9 cellular contexts compared by ENCODE assay signal in the genomic region with DNA sequence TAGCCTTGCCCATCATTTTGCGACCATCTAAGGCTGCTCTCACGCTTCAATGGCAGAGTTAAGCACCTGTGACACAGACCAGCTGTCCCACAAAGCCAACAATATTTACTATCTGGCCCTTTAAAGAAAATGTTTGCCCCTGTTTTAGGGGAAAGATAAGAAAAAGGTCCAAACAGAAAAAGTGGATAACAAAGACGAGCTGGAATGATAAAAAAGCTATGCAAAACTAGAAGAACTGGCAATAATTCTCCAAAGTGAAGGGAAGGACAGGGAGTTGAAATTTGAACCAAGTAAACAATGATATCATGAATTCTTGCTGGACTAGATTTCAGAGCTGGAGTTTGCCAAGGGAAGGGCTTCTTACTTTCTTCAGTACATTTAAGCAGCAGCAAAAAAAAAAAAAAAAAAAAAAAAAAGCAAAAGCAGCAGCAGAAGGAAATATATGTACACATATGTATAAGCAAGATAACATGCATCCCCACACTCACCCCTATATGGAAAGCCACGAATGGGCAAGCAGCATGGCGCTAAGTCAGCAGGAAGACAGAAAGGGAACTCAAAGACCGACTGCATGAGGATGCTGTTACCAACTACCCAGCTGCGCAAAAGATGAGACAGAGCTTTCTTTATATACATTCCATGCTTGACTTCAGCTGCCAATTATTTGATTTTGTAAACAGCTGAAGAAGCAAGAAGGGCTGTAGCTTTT. TPM values are rescaled to one million over a fixed set of nuclear protein-coding genes. Genes with fewer than 3 reads are reported as not detected.
DNase-seq lines count a peak whose midpoint lies in the region; ATAC-seq and TF ChIP-seq lines count a peak whose summit lies in the region.
"Had no signal": no experiment of that assay in that cellular context is flagged by ENCODE, and none has a peak within 500 bp of the region (broad histone marks: within the 10 kb centered on the region; RNA-seq: fewer than 3 reads in every experiment).

No MANE protein-coding gene starts in this region.

- H3K4me3 ChIP-seq in BJ (ENCODE audit: low read depth, low read length), result no peak overlapping the region
- no peak overlapping the region for H3K4me3 ChIP-seq in astrocyte of the spinal cord (ENCODE audit: low read depth, low read length)
- no peak overlapping the region for H3K4me3 ChIP-seq in muscle layer of colon (ENCODE audit: low read depth in 1 of 2, low read length in 2 of 2)

- H3K4me1 ChIP-seq in muscle layer of colon (ENCODE audit: insufficient read depth, low read length), result peaks cover 10% of the 10 kb centered on the region

- CTCF ChIA-PET in BJ (lab: Yijun Ruan, JAX), result no interaction called here

- TF ChIP-seq CTCF in BJ (IDR thresholded peaks at IDR 0.05; ENCODE audit: insufficient read depth, low read depth, low read length), result no peak
- TF ChIP-seq CTCF in astrocyte of the spinal cord (IDR thresholded peaks at IDR 0.05; ENCODE audit: low read depth, low read length), result no peak

- H3K36me3 ChIP-seq in BJ (ENCODE audit: control insufficient read depth, insufficient read depth, low read length) (no peaks in the 10 kb centered on the region; the same call in 1 of the 2 replicates), muscle layer of colon (ENCODE audit: insufficient read depth, low read length) (no peaks in the 10 kb centered on the region)

- no peak overlapping the region for H3K9ac ChIP-seq in muscle layer of colon (ENCODE audit: low read length)

- ATAC-seq in stimulated activated naive CD8-positive, alpha-beta T cell treated with anti-CD3 and anti-CD28 coated beads, Interleukin-15, Interleukin-2, amounts not matched to agents 100 U/mL and 50 U/mL, for 24 hours, result no peak
- no peak for ATAC-seq in HG03354 (IDR thresholded peaks at IDR 0.05; ENCODE audit: poor library complexity, severe bottlenecking, unreplicated experiment)
- ATAC-seq: activated T-cell treated with anti-CD3 and anti-CD28 coated beads, Interleukin-2, amount 50 U/mL, for 4 hours had no signal

- DNase-seq in BJ (ENCODE audit: low read depth) (peak; percentile 7), astrocyte of the spinal cord (ENCODE audit: low read depth, low spot score) (peak; percentile 64), NCI-H1436 (lab: John Stamatoyannopoulos, UW) (no peak)
- no peak for DNase-seq in activated CD4-positive, alpha-beta T cell treated with anti-CD3 and anti-CD28 coated beads, Interleukin-2, amount 50 U/mL, for 1 hour
- no peak for DNase-seq in stimulated activated naive CD8-positive, alpha-beta T cell treated with anti-CD3 and anti-CD28 coated beads, Interleukin-15, Interleukin-2, amounts not matched to agents 100 U/mL and 50 U/mL, for 24 hours
- DNase-seq: activated T-cell treated with anti-CD3 and anti-CD28 coated beads, Interleukin-2, amount 50 U/mL, for 4 hours had no signal

- H3K27ac ChIP-seq in muscle layer of colon (ENCODE audit: low read depth, low read length), result peak overlapping the region; percentile 43

- no peaks in the 10 kb centered on the region for H3K9me3 ChIP-seq in muscle layer of colon (ENCODE audit: low read length)

- no peak for TF ChIP-seq RAD21 in Ishikawa (IDR thresholded peaks at IDR 0.05; ENCODE audit: low read depth)

- H3K27me3 ChIP-seq in BJ (ENCODE audit: control insufficient read depth, insufficient read depth, low read length), result no peaks in the 10 kb centered on the region
- H3K27me3 ChIP-seq in muscle layer of colon (ENCODE audit: control insufficient read depth in 1 of 2, insufficient read depth in 2 of 2, low read length in 2 of 2), result no peaks in the 10 kb centered on the region

- no peak for TF ChIP-seq EP300 in Ishikawa (IDR thresholded peaks at IDR 0.05; ENCODE audit: borderline replicate concordance)

- POLR2A ChIA-PET in BJ (lab: Charles Lee), result interaction anchor here (0.6 kb wide), 1 partner anchor 14 kb away, joined by 4 read pairs; no protein-coding TSS in a partner anchor

- in situ Hi-C loops in astrocyte of the spinal cord (cut with HindIII; ENCODE audit: low sequenced_read_pairs), result no loop called here

TF ChIP-seq in Ishikawa, 13 proteins besides CTCF, POLR2A, EP300 and RAD21:
- TF ChIP-seq NFIC (IDR thresholded peaks at IDR 0.05) (0 out of 2 replicates have a peak, but pooled peaks have one; percentile 12), TEAD4 (IDR thresholded peaks at IDR 0.05) (no peak)

RNA-seq across cellular contexts. Expression of gene TRAPPC2, which starts 12.4 kb away (rescaled TPM):
- polyA plus RNA-seq in BJ (2011; rRNA removed), result 5.5 and 7.5 TPM in 2 replicates
- polyA minus RNA-seq in BJ (2011; rRNA and poly(A)+ RNA removed), result 5.1 and 5.8 TPM in 2 replicates

RNA-seq across cellular contexts. Expression of gene OFD1, which starts 12.6 kb away (rescaled TPM):
- 4.9 and 6.6 TPM in 2 replicates for polyA plus RNA-seq in BJ (2011; rRNA removed)
- polyA minus RNA-seq in BJ (2011; rRNA and poly(A)+ RNA removed), result 4.8 and 5.5 TPM in 2 replicates

RNA-seq across cellular contexts. Expression of gene RAB9A, which starts 33.0 kb away (rescaled TPM):
- polyA plus RNA-seq in BJ (2011; rRNA removed), result 9.8 and 24.0 TPM in 2 replicates
- 3.6 and 4.9 TPM in 2 replicates for polyA minus RNA-seq in BJ (2011; rRNA and poly(A)+ RNA removed)

Comparison
In these comparisons a context has a peak if more than half of its experiments do, and no peak if none do; other contexts are left out.
1. DNase-seq: peak in BJ (single experiment) and astrocyte of the spinal cord (single experiment); none in NCI-H1436 (single experiment), activated CD4-positive, alpha-beta T cell treated with anti-CD3 and anti-CD28 coated beads, Interleukin-2, amount 50 U/mL, for 1 hour (single experiment) and stimulated activated naive CD8-positive, alpha-beta T cell treated with anti-CD3 and anti-CD28 coated beads, Interleukin-15, Interleukin-2, amounts not matched to agents 100 U/mL and 50 U/mL, for 24 hours (single experiment).